ENCODE assay signal across 19 cellular contexts in genomic region chr3:32062950-32063582, GRCh38. TPM values are rescaled to one million over a fixed set of nuclear protein-coding genes. Genes with fewer than 3 reads are reported as not detected.
A peak's percentile ranks its signal among the peaks of the same experiment; 100 is the strongest.
DNase-seq lines count a peak whose midpoint lies in the region; ATAC-seq and TF ChIP-seq lines count a peak whose summit lies in the region.
"Had no signal": no experiment of that assay in that cellular context is flagged by ENCODE, and none has a peak within 500 bp of the region (broad histone marks: within the 10 kb centered on the region; RNA-seq: fewer than 3 reads in every experiment).

No MANE protein-coding gene starts in this region.

- intact Hi-C loops in mucosa of descending colon (cut with DNase I, micrococcal nuclease) = no loop called here
- intact Hi-C loops in colonic mucosa (cut with DNase I) = no loop called here

- H3K4me1 ChIP-seq in mucosa of descending colon (ENCODE audit: low read depth) = peaks cover 2% of the 10 kb centered on the region
- H3K4me1 ChIP-seq in colonic mucosa = no peaks in the 10 kb centered on the region
- H3K4me1 ChIP-seq: A549 had no signal

- H3K9ac ChIP-seq in colonic mucosa (ENCODE audit: low read depth in 2 of 2, low read length in 2 of 2) = no peak overlapping the region
- H3K9ac ChIP-seq: GM23248 had no signal

- no peak for TF ChIP-seq CTCF in cardiac fibroblast (IDR thresholded peaks at IDR 0.05; ENCODE audit: low read depth, low read length)
- no peak for TF ChIP-seq CTCF in mucosa of descending colon (IDR thresholded peaks at IDR 0.05)
- no peak for TF ChIP-seq CTCF in colonic mucosa (IDR thresholded peaks at IDR 0.05)

- no peaks in the 10 kb centered on the region for H3K27me3 ChIP-seq in colonic mucosa

- H3K4me3 ChIP-seq in cardiac fibroblast (replicated peaks in 1 of 2; ENCODE audit: low read depth in 2 of 2, low read length in 2 of 2) (no peak overlapping the region), mucosa of descending colon (no peak overlapping the region), colonic mucosa (no peak overlapping the region)
- H3K4me3 ChIP-seq: A549, GM23248 had no signal

- peak; percentile 18 for DNase-seq in T1000 (lab: John Stamatoyannopoulos, UW)
- DNase-seq in cardiac fibroblast (ENCODE audit: low read depth in 2 of 2) = peak; percentile 11 to 22
- DNase-seq in mucosa of descending colon = no peak
- no peak for DNase-seq in COR-L47 (lab: John Stamatoyannopoulos, UW)
- DNase-seq in colonic mucosa = no peak
- DNase-seq: 8988T; ACHN; AML-193; C1 segment of cervical spinal cord; Caco-2; CD4-positive, alpha-beta memory T cell; DMS153; DND-41; GM23248; H7 had no signal

- H3K27ac ChIP-seq in colonic mucosa = no peak overlapping the region
- H3K27ac ChIP-seq: A549, GM23248 had no signal

- no peaks in the 10 kb centered on the region for H3K9me3 ChIP-seq in mucosa of descending colon
- no peaks in the 10 kb centered on the region for H3K9me3 ChIP-seq in colonic mucosa
- H3K9me3 ChIP-seq: A549 had no signal

- peak; percentile 56 for ATAC-seq in mucosa of descending colon
- ATAC-seq in HG03097 (IDR thresholded peaks at IDR 0.05; ENCODE audit: low FRiP score, unreplicated experiment) = no peak
- ATAC-seq in HG03108 (IDR thresholded peaks at IDR 0.05; ENCODE audit: unreplicated experiment) = no peak
- ATAC-seq: A549, HCT116 had no signal

- H3K36me3 ChIP-seq in mucosa of descending colon (ENCODE audit: low read depth) (no peaks in the 10 kb centered on the region), colonic mucosa (no peaks in the 10 kb centered on the region)

RNA-seq across cellular contexts. Expression of gene GPD1L, which starts 43.4 kb away (rescaled TPM):
- total RNA-seq in mucosa of descending colon = 100 to 1,000 TPM in 1 of 3 donors, 10 to 100 TPM in 2; 57.6 to 122 (median 72.1) TPM
- 10 to 100 TPM; 70.3 to 78.4 TPM for total RNA-seq in colonic mucosa

Comparison
In these comparisons a context has a peak if more than half of its experiments do, and no peak if none do; other contexts are left out.
1. DNase-seq: peak in T1000 (single experiment) and cardiac fibroblast (2 of 2); none in mucosa of descending colon (0 of 3), COR-L47 (single experiment) and colonic mucosa (single experiment).